In the genomic region with DNA sequence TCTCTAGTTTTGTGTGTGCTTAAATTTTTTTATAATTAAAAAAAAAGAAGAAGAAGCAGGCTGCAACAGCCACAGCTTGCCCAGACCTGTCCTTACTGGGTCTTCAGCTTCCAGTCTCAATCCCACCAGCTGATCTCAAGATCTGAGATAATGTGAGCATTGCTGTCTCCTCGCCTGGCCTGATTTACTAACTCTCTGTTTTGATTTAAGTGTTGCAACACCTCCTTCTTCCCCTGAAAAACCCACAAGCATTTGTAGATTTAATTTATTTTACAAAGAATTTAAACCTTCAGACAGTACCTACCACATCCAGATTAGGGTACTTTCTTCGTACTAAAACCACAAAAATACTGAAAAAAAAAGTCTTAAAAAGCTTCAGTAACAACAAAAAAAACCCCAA, we compare ENCODE assay signal across 18 cellular contexts. TPM values are rescaled to one million over a fixed set of nuclear protein-coding genes. Genes with fewer than 3 reads are reported as not detected.
DNase-seq lines count a peak whose midpoint lies in the region; ATAC-seq and TF ChIP-seq lines count a peak whose summit lies in the region.
"Had no signal": no experiment of that assay in that cellular context is flagged by ENCODE, and none has a peak within 500 bp of the region (broad histone marks: within the 10 kb centered on the region; RNA-seq: fewer than 3 reads in every experiment).

No MANE protein-coding gene starts in this region.

- peak overlapping the region; percentile 11 for H3K4me3 Mint-ChIP-seq in activated naive CD8-positive, alpha-beta T cell
- no peak overlapping the region for H3K4me3 Mint-ChIP-seq in activated naive CD8-positive, alpha-beta T cell treated with anti-CD3 and anti-CD28 coated beads, Interleukin-2, amount 50 U/mL, for 24 hours
- H3K4me3 Mint-ChIP-seq in T-cell, result peak overlapping the region in 1 of 3 donors; percentile 22
- H3K4me3 Mint-ChIP-seq: activated naive CD4-positive, alpha-beta T cell treated with anti-CD3 and anti-CD28 coated beads for 36 hours; naive B cell had no signal

- TF ChIP-seq CTCF in cardiac fibroblast (IDR thresholded peaks at IDR 0.05; ENCODE audit: low read depth, low read length), result no peak
- no peak for TF ChIP-seq CTCF in uterus (IDR thresholded peaks at IDR 0.05)

- no peak overlapping the region for H3K27ac ChIP-seq in uterus
- H3K27ac ChIP-seq: PC-9, SK-N-MC had no signal

- no peaks in the 10 kb centered on the region for H3K27me3 ChIP-seq in uterus

- CTCF ChIA-PET in T-cell (lab: Charles Lee), result interaction anchor here in 1 of 2 donors (0.5 to 1.0 kb wide), 2 partner anchors 114 to 453 kb away, joined by 3 to 5 read pairs; no protein-coding TSS in a partner anchor

- H3K4me1 ChIP-seq in uterus, result no peaks in the 10 kb centered on the region
- H3K4me1 ChIP-seq: Caco-2 had no signal

- TF ChIP-seq POLR2A in uterus (IDR thresholded peaks at IDR 0.05), result no peak

- no peaks in the 10 kb centered on the region for H3K36me3 ChIP-seq in uterus

- ATAC-seq in activated naive CD8-positive, alpha-beta T cell treated with anti-CD3 and anti-CD28 coated beads, Interleukin-2, amount 50 U/mL, for 24 hours, result no peak
- ATAC-seq in T-cell (replicated peaks in 1 of 4) (peak; percentile 29 to 93 (median 41)), GM18519 (IDR thresholded peaks at IDR 0.05; ENCODE audit: low FRiP score, unreplicated experiment) (no peak)

- H3K4me1 Mint-ChIP-seq in activated naive CD8-positive, alpha-beta T cell (ENCODE audit: low read depth), result peaks cover 46% of the 10 kb centered on the region
- H3K4me1 Mint-ChIP-seq in activated naive CD8-positive, alpha-beta T cell treated with anti-CD3 and anti-CD28 coated beads, Interleukin-2, amount 50 U/mL, for 24 hours, result peaks cover 37% of the 10 kb centered on the region
- peaks cover 30 to 44% (median 37%) of the 10 kb centered on the region in 3 donors for H3K4me1 Mint-ChIP-seq in T-cell
- H3K4me1 Mint-ChIP-seq: naive B cell had no signal

- no peaks in the 10 kb centered on the region for H3K27me3 Mint-ChIP-seq in activated naive CD8-positive, alpha-beta T cell
- H3K27me3 Mint-ChIP-seq in activated naive CD8-positive, alpha-beta T cell treated with anti-CD3 and anti-CD28 coated beads, Interleukin-2, amount 50 U/mL, for 24 hours, result no peaks in the 10 kb centered on the region
- H3K27me3 Mint-ChIP-seq in T-cell, result no peaks in the 10 kb centered on the region
- H3K27me3 Mint-ChIP-seq: naive B cell had no signal

- H3K9me3 Mint-ChIP-seq in activated naive CD8-positive, alpha-beta T cell (ENCODE audit: low read depth), result no peaks in the 10 kb centered on the region
- no peaks in the 10 kb centered on the region for H3K9me3 Mint-ChIP-seq in activated naive CD8-positive, alpha-beta T cell treated with anti-CD3 and anti-CD28 coated beads, Interleukin-2, amount 50 U/mL, for 24 hours
- no peaks in the 10 kb centered on the region for H3K9me3 Mint-ChIP-seq in T-cell

- H3K9me3 ChIP-seq in uterus, result no peaks in the 10 kb centered on the region
- H3K9me3 ChIP-seq: Caco-2 had no signal

- H3K4me3 ChIP-seq in cardiac fibroblast (replicated peaks in 1 of 2; ENCODE audit: low read depth in 2 of 2, low read length in 2 of 2) (no peak overlapping the region), uterus (no peak overlapping the region)
- H3K4me3 ChIP-seq: lung, PC-9, SK-N-MC had no signal

- H3K27ac Mint-ChIP-seq in activated naive CD8-positive, alpha-beta T cell, result peak overlapping the region; percentile 7
- no peak overlapping the region for H3K27ac Mint-ChIP-seq in activated naive CD8-positive, alpha-beta T cell treated with anti-CD3 and anti-CD28 coated beads, Interleukin-2, amount 50 U/mL, for 24 hours
- H3K27ac Mint-ChIP-seq in T-cell, result peak overlapping the region in 1 of 2 donors; percentile 54
- H3K27ac Mint-ChIP-seq: activated naive CD4-positive, alpha-beta T cell treated with anti-CD3 and anti-CD28 coated beads for 36 hours had no signal

- no peak for DNase-seq in activated naive CD8-positive, alpha-beta T cell treated with anti-CD3 and anti-CD28 coated beads, Interleukin-2, amount 50 U/mL, for 24 hours
- DNase-seq in T-cell, result peak in 7 of 34 experiments; percentile 1 to 26 (median 6)
- DNase-seq in cardiac fibroblast (ENCODE audit: low read depth in 2 of 2), result peak; percentile 41 to 49
- peak; percentile 38 for DNase-seq in renal cortical epithelial cell (ENCODE audit: low read depth)
- no peak for DNase-seq in uterus
- DNase-seq in NCI-H69 (lab: John Stamatoyannopoulos, UW), result no peak
- DNase-seq: activated naive CD4-positive, alpha-beta T cell treated with anti-CD3 and anti-CD28 coated beads for 36 hours; Caco-2; cerebellar nuclear complex; GDM1; naive B cell; NCI-H2029; NCI-H524; PC-9 had no signal

- POLR2A ChIA-PET in T-cell (lab: Charles Lee), result interaction anchor here (0.5 to 0.8 kb wide), 2 partner anchors 36 to 83 kb away, joined by 3 read pairs; no protein-coding TSS in a partner anchor

- intact Hi-C loops in uterus (cut with DNase I; ENCODE audit: low total_unique reads), result no loop called here

- peaks cover 16% of the 10 kb centered on the region for H3K36me3 Mint-ChIP-seq in activated naive CD8-positive, alpha-beta T cell
- peaks cover 20% of the 10 kb centered on the region for H3K36me3 Mint-ChIP-seq in activated naive CD8-positive, alpha-beta T cell treated with anti-CD3 and anti-CD28 coated beads, Interleukin-2, amount 50 U/mL, for 24 hours (ENCODE audit: low read depth)
- H3K36me3 Mint-ChIP-seq in T-cell, result peaks cover 12% of the 10 kb centered on the region
- H3K36me3 Mint-ChIP-seq: naive B cell had no signal

RNA-seq across cellular contexts. Expression of a gene that starts 38.0 kb away (rescaled TPM):
- total RNA-seq in T-cell (1 to 10 TPM; 1.4 to 3.4 (median 2.0) TPM), renal cortical epithelial cell (0.85 and 1.4 TPM in 2 replicates), uterus (1 to 10 TPM; 2.3 to 8.5 (median 3.5) TPM)

RNA-seq across cellular contexts. Expression of a gene that starts 48.3 kb away (rescaled TPM):
- total RNA-seq in T-cell (10 to 100 TPM; 13.9 to 21.4 (median 20.3) TPM), renal cortical epithelial cell (23.6 and 31.6 TPM in 2 replicates), uterus (10 to 100 TPM in 3 of 4 donors, 1 to 10 TPM in 1; 2.3 to 37.7 (median 17.6) TPM)

Comparison
In these comparisons a context has a peak if more than half of its experiments do, and no peak if none do; other contexts are left out.
1. ATAC-seq: peak in T-cell (4 of 4); none in activated naive CD8-positive, alpha-beta T cell treated with anti-CD3 and anti-CD28 coated beads, Interleukin-2, amount 50 U/mL, for 24 hours (single experiment) and GM18519 (single experiment).
2. DNase-seq: peak in cardiac fibroblast (2 of 2) and renal cortical epithelial cell (single experiment); none in activated naive CD8-positive, alpha-beta T cell treated with anti-CD3 and anti-CD28 coated beads, Interleukin-2, amount 50 U/mL, for 24 hours (single experiment), uterus (0 of 2) and NCI-H69 (single experiment).